ENCODE assay signal across 8 cellular contexts in genomic region chr2:24075915-24076848, GRCh38. TPM values are rescaled to one million over a fixed set of nuclear protein-coding genes. Genes with fewer than 3 reads are reported as not detected.
DNase-seq lines count a peak whose midpoint lies in the region; ATAC-seq and TF ChIP-seq lines count a peak whose summit lies in the region.

Gene SF3B6 (minus strand): TSS chr2:24076326. CDS start chr2:24076229, 97 bp downstream.

- ATAC-seq in HG02870 (IDR thresholded peaks at IDR 0.05; ENCODE audit: unreplicated experiment) (peak; percentile 98), heart left ventricle (peak; percentile 97 to 98 (median 97))

- peak within 1 kb of the TSS; percentile 33 to 95 (median 81) for H3K4me3 ChIP-seq in heart left ventricle

- intact Hi-C loops in T-helper 1 cell treated with Interleukin-12 subunit alpha and Interleukin-12 subunit beta and Interleukin-4 antibody, amounts not matched to agents 30 ng/mL and 1 ng/mL, for 36 hours (cut with micrococcal nuclease) = loop anchor here (1.0 to 10.0 kb wide), 16 partner anchors 8 to 1959 kb away; partner anchors contain the start of genes ASXL2, ATAD2B, CENPO and DNAJC27
- intact Hi-C loops in heart left ventricle (cut with DNase I) = loop anchor here in 6 of 10 donors (1.0 to 10.0 kb wide), 6 partner anchors 29 to 251 kb away; partner anchors contain the start of genes ATAD2B (in 5 of the 6) and WDCP (in 1 of the 6)

- peaks cover 31% of the 10 kb centered on the region for H3K4me1 Mint-ChIP-seq in type B pancreatic cell (ENCODE audit: unreplicated experiment)

- peak within 1 kb of the TSS; percentile 42 to 94 (median 87) for H3K27ac ChIP-seq in heart left ventricle

- H3K27ac Mint-ChIP-seq in type B pancreatic cell = peak within 1 kb of the TSS; percentile 95

- in situ Hi-C loops in GM13976 (cut with MboI; ENCODE audit: low sequenced_read_pairs, unreplicated experiment) = no loop called here

- H3K4me3 Mint-ChIP-seq in type B pancreatic cell = peak within 1 kb of the TSS; percentile 97

- H3K27me3 Mint-ChIP-seq in type B pancreatic cell = no peaks in the 10 kb centered on the region

- WGBS in heart left ventricle, 4 donors = 0 to 1% (median 1%) methylated on average over 43 to 64 of the region's 64 CpGs

- no peaks in the 10 kb centered on the region for H3K27me3 ChIP-seq in heart left ventricle

- peaks cover 0 to 56% (median 46%) of the 10 kb centered on the region in 9 donors for H3K36me3 ChIP-seq in heart left ventricle

- no peaks in the 10 kb centered on the region for H3K9me3 Mint-ChIP-seq in type B pancreatic cell

- peaks cover 26% of the 10 kb centered on the region for H3K36me3 Mint-ChIP-seq in type B pancreatic cell

- H3K4me1 ChIP-seq in heart left ventricle = peaks cover 0 to 28% (median 15%) of the 10 kb centered on the region in 12 donors

- peak; percentile 94 for DNase-seq in GM13976 (ENCODE audit: low spot score)
- peak; percentile 99 for DNase-seq in NCI-H146 treated with DMSO at 0.1 percent for 48 hours (lab: John Stamatoyannopoulos, UW; ENCODE audit: unreplicated experiment)
- DNase-seq in amniotic epithelial cell (ENCODE audit: low read depth) = peak; percentile 99
- peak; percentile 96 to 98 (median 97) for DNase-seq in heart left ventricle
- peak; percentile 98 for DNase-seq in pons (ENCODE audit: low spot score)
- DNase-seq in type B pancreatic cell (ENCODE audit: extremely low spot score, unreplicated experiment) = peak; percentile 98

- H3K9me3 ChIP-seq in heart left ventricle = no peaks in the 10 kb centered on the region

- peak in 1 of 2 donors; percentile 61 for TF ChIP-seq POLR2A in heart left ventricle (IDR thresholded peaks at IDR 0.05)

- TF ChIP-seq CTCF in GM13976 (IDR thresholded peaks at IDR 0.05; ENCODE audit: borderline replicate concordance, control extremely low read depth, extremely low read depth, insufficient read depth, missing control alignments) (no peak), heart left ventricle (IDR thresholded peaks at IDR 0.05) (peak in 1 of 12 donors; percentile 6), type B pancreatic cell (conservative IDR thresholded peaks at IDR 0.05) (no peak)

RNA-seq across cellular contexts. Expression of gene SF3B6, which starts in this region (rescaled TPM):
- 90.9 and 94.3 TPM in 2 replicates for total RNA-seq in T-helper 1 cell treated with Interleukin-12 subunit alpha and Interleukin-12 subunit beta and Interleukin-4 antibody, amounts not matched to agents 30 ng/mL and 1 ng/mL, for 36 hours
- total RNA-seq in heart left ventricle (10 to 100 TPM; 49.7 to 89.6 (median 58.4) TPM), type B pancreatic cell (ENCODE audit: low replicate concordance) (102 TPM in 2 replicates)
- 100 to 1,000 TPM in 1 of 2 donors, 10 to 100 TPM in 1; 37.4 to 121 TPM for polyA plus RNA-seq in heart left ventricle

Comparison
In these comparisons a context has a peak if more than half of its experiments do, and no peak if none do; other contexts are left out.
1. Peak in every context shown above with its lines: DNase-seq, ATAC-seq, H3K4me3 ChIP-seq and H3K27ac ChIP-seq.